Comparison of ENCODE assay signal across 20 cellular contexts in the genomic region with DNA sequence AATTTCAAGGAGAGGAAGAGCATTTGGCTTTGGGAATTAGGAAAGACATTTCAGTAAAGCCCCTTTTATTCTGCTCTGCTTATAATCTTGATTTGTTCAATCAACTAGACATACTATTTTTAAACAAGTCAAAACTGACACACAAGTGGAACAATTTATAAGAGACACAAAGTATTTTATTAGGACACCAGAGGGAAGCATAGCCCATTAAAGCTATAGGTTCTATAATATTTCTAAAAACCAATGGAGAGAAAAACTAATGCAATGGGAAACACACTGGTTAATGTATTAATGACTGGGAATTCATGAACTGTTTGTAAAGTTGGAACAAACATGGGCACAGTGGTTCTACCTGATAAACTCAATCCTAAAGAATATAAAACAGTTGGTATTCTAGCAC. TPM values are rescaled to one million over a fixed set of nuclear protein-coding genes. Genes with fewer than 3 reads are reported as not detected.
A peak's percentile ranks its signal among the peaks of the same experiment; 100 is the strongest.
DNase-seq lines count a peak whose midpoint lies in the region; ATAC-seq, FAIRE-seq and TF ChIP-seq lines count a peak whose summit lies in the region.
"Had no signal": no experiment of that assay in that cellular context is flagged by ENCODE, and none has a peak within 500 bp of the region (broad histone marks: within the 10 kb centered on the region; RNA-seq: fewer than 3 reads in every experiment).

No MANE protein-coding gene starts in this region.

- H3K9me2 ChIP-seq in OCI-LY7 (ENCODE audit: insufficient read depth, low read length) = no peaks in the 10 kb centered on the region

- no TSS peak for BruUV-seq in OCI-LY7 (replicated peaks; lab: Mats Ljungman, UMichigan)
- no TSS peak for BruUV-seq in endothelial cell of umbilical vein (replicated peaks; lab: Mats Ljungman, UMichigan)

- H3K9me3 ChIP-seq in OCI-LY7 (ENCODE audit: low read length) (no peaks in the 10 kb centered on the region), endothelial cell of umbilical vein (replicated peaks; ENCODE audit: control insufficient read depth, insufficient read depth, low read length) (no peaks in the 10 kb centered on the region)
- H3K9me3 ChIP-seq: BLaER1 treated with 17β-estradiol and CSF1 and Interleukin-3, amounts not matched to agents 10 nM and 100 nM; Peyer's patch had no signal

- intact Hi-C loops in OCI-LY7 (cut with micrococcal nuclease; ENCODE audit: unreplicated experiment) (loop anchor here (1.0 kb wide), 1 partner anchor 132 kb away; no protein-coding TSS in a partner anchor), endothelial cell of umbilical vein (cut with micrococcal nuclease) (loop anchor here (1.0 kb wide), 1 partner anchor 132 kb away; no protein-coding TSS in a partner anchor), lower leg skin (cut with DNase I; ENCODE audit: low total_unique reads) (no loop called here)

- H3K27ac ChIP-seq in C4-2B = no peak overlapping the region
- no peak overlapping the region for H3K27ac ChIP-seq in OCI-LY7 (ENCODE audit: low read depth, low read length, poor library complexity, severe bottlenecking)
- no peak overlapping the region for H3K27ac ChIP-seq in endothelial cell of umbilical vein (ENCODE audit: insufficient read depth, low read depth, low read length)
- H3K27ac ChIP-seq: BLaER1 treated with 17β-estradiol and CSF1 and Interleukin-3, amounts not matched to agents 10 nM and 100 nM; Peyer's patch; WERI-Rb-1 had no signal

- H3K79me2 ChIP-seq in OCI-LY7 (ENCODE audit: insufficient read depth, low read depth, low read length) (no peaks in the 10 kb centered on the region), endothelial cell of umbilical vein (ENCODE audit: control insufficient read depth, insufficient read depth, low read length) (no peaks in the 10 kb centered on the region)

- H3K4me1 ChIP-seq in OCI-LY7 (ENCODE audit: insufficient read depth, low read length, poor library complexity, severe bottlenecking) = peaks cover 4% of the 10 kb centered on the region
- peaks cover 25% of the 10 kb centered on the region for H3K4me1 ChIP-seq in endothelial cell of umbilical vein (ENCODE audit: control insufficient read depth, extremely low read depth, insufficient read depth, low read length)

- H3K4me3 ChIP-seq in OCI-LY7 (ENCODE audit: low read depth, low read length, poor library complexity, severe bottlenecking) (no peak overlapping the region), endothelial cell of umbilical vein (replicated peaks in 1 of 3; ENCODE audit: insufficient read depth in 1 of 3, low read depth in 1 of 3, low read length in 3 of 3) (no peak overlapping the region), lower leg skin (ENCODE audit: low read depth, poor library complexity, severe bottlenecking) (no peak overlapping the region)
- H3K4me3 ChIP-seq: BLaER1 treated with 17β-estradiol and CSF1 and Interleukin-3, amounts not matched to agents 10 nM and 100 nM; Peyer's patch had no signal

- H4K20me1 ChIP-seq in OCI-LY7 (ENCODE audit: insufficient read depth, low read length) (no peaks in the 10 kb centered on the region), endothelial cell of umbilical vein (replicated peaks; ENCODE audit: control insufficient read depth, extremely low read depth, insufficient read depth, low read length) (no peaks in the 10 kb centered on the region)
- H4K20me1 ChIP-seq: BLaER1 treated with 17β-estradiol and CSF1 and Interleukin-3, amounts not matched to agents 10 nM and 100 nM had no signal

- no peak for ATAC-seq in GM18517 (IDR thresholded peaks at IDR 0.05; ENCODE audit: unreplicated experiment)
- ATAC-seq: stimulated activated naive CD8-positive, alpha-beta T cell treated with anti-CD3 and anti-CD28 coated beads, Interleukin-15, Interleukin-2, amounts not matched to agents 100 U/mL and 50 U/mL, for 24 hours; T-cell had no signal

- dilution Hi-C loops in endothelial cell of umbilical vein (cut with MboI; ENCODE audit: extremely low pct_ligation_motif_present, low sequenced_read_pairs) = no loop called here

- no peak overlapping the region for H3K9ac ChIP-seq in endothelial cell of umbilical vein (replicated peaks; ENCODE audit: extremely low read depth, insufficient read depth, low read length)
- H3K9ac ChIP-seq: BLaER1 treated with 17β-estradiol and CSF1 and Interleukin-3, amounts not matched to agents 10 nM and 100 nM had no signal

- TF ChIP-seq POLR2A in endothelial cell of umbilical vein (IDR thresholded peaks at IDR 0.05; ENCODE audit: low read depth, low read length) (no peak), lower leg skin (IDR thresholded peaks at IDR 0.05) (no peak)

- CTCF ChIA-PET in OCI-LY7 (lab: Charles Lee; ENCODE audit: unreplicated experiment) = no interaction called here
- CTCF ChIA-PET in endothelial cell of umbilical vein (lab: Charles Lee) = interaction anchor here (1.0 to 9.2 kb wide), 9 partner anchors 14 to 130 kb away, joined by 3 to 181 read pairs (median 4); partner anchors contain the start of gene LIMA1

- H3K4me2 ChIP-seq in OCI-LY7 (ENCODE audit: low read length) (no peak overlapping the region), endothelial cell of umbilical vein (ENCODE audit: insufficient read depth, low read length) (no peak overlapping the region)

- FAIRE-seq in endothelial cell of umbilical vein (lab: Jason Lieb, UNC) = peak; percentile 59
- FAIRE-seq: GM19239 had no signal

- no peaks in the 10 kb centered on the region for H3K27me3 ChIP-seq in endothelial cell of umbilical vein (ENCODE audit: control insufficient read depth in 2 of 2, insufficient read depth in 2 of 2, low read length in 2 of 2)
- H3K27me3 ChIP-seq: BLaER1 treated with 17β-estradiol and CSF1 and Interleukin-3, amounts not matched to agents 10 nM and 100 nM; Peyer's patch had no signal

- POLR2A ChIA-PET in OCI-LY7 (lab: Charles Lee) = interaction anchor here (0.7 to 0.8 kb wide), 2 partner anchors 16 to 66 kb away, joined by 3 to 4 read pairs; partner anchors contain the start of gene CERS5
- POLR2A ChIA-PET in endothelial cell of umbilical vein (lab: Charles Lee) = no interaction called here

- no peak overlapping the region for H2AFZ ChIP-seq in OCI-LY7 (ENCODE audit: low read length)
- no peak overlapping the region for H2AFZ ChIP-seq in endothelial cell of umbilical vein (ENCODE audit: low read depth, low read length)

- H3K9me1 ChIP-seq in endothelial cell of umbilical vein (replicated peaks; ENCODE audit: control insufficient read depth, extremely low read depth, insufficient read depth, low read length) = no peaks in the 10 kb centered on the region

- TF ChIP-seq CTCF in C4-2B (conservative IDR thresholded peaks at IDR 0.05) = peak; percentile 30
- peak; percentile 49 for TF ChIP-seq CTCF in OCI-LY7 (conservative IDR thresholded peaks at IDR 0.05; ENCODE audit: low read length)
- TF ChIP-seq CTCF in endothelial cell of umbilical vein (IDR thresholded peaks at IDR 0.05; ENCODE audit: extremely low read depth in 1 of 2, insufficient read depth in 1 of 2, low read depth in 1 of 2, low read length in 2 of 2) = no peak
- TF ChIP-seq CTCF in lower leg skin (IDR thresholded peaks at IDR 0.05) = no peak

- DNase-seq in DMS53 (lab: John Stamatoyannopoulos, UW) (peak; percentile 21), DMS53 treated with DMSO at 0.1 percent for 48 hours (lab: John Stamatoyannopoulos, UW; ENCODE audit: unreplicated experiment) (no peak), OCI-LY7 (ENCODE audit: low spot score) (no peak), endothelial cell of umbilical vein (ENCODE audit: low read depth, low spot score) (peak; percentile 29), lower leg skin (ENCODE audit: low spot score in 2 of 2) (no peak), H4 (ENCODE audit: low spot score) (no peak)
- DNase-seq: activated CD4-positive, alpha-beta memory T cell treated with anti-CD3 and anti-CD28 coated beads for 36 hours; amniotic stem cell; effector memory CD4-positive, alpha-beta T cell; NCI-H526; nephron progenitor cell; Peyer's patch; stimulated activated CD4-positive, alpha-beta T cell treated with anti-CD3 and anti-CD28 coated beads, Interleukin-15, amount 100 ng/mL, for 24 hours; stimulated activated naive CD8-positive, alpha-beta T cell treated with anti-CD3 and anti-CD28 coated beads, Interleukin-15, Interleukin-2, amounts not matched to agents 100 U/mL and 50 U/mL, for 24 hours; T-cell; WERI-Rb-1 had no signal

- peaks cover 30% of the 10 kb centered on the region for H3K36me3 ChIP-seq in OCI-LY7 (ENCODE audit: insufficient read depth, low read length)
- H3K36me3 ChIP-seq in endothelial cell of umbilical vein (ENCODE audit: control insufficient read depth in 2 of 2, extremely low read depth in 1 of 2, insufficient read depth in 2 of 2, low read length in 2 of 2) = peaks cover 7 to 9% of the 10 kb centered on the region in 2 experiments

TF ChIP-seq in endothelial cell of umbilical vein, 7 proteins besides CTCF, POLR2A, EP300 and RAD21:
- no peak for TF ChIP-seq JUN (IDR thresholded peaks at IDR 0.05; ENCODE audit: borderline replicate concordance, insufficient read depth, insufficient read length, low read depth)
- TF ChIP-seq EZH2 (IDR thresholded peaks at IDR 0.05; ENCODE audit: borderline replicate concordance, low read depth, low read length, severe bottlenecking) = no peak
- TF ChIP-seq, protein P1, sequence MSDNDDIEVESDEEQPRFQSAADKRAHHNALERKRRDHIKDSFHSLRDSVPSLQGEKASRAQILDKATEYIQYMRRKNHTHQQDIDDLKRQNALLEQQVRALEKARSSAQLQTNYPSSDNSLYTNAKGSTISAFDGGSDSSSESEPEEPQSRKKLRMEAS (IDR thresholded peaks at IDR 0.05; ENCODE audit: insufficient read depth, insufficient read length) = no peak
- TF ChIP-seq MYC (IDR thresholded peaks at IDR 0.05; ENCODE audit: low read depth, low read length) = no peak
- TF ChIP-seq POLR2AphosphoS5 (IDR thresholded peaks at IDR 0.05; ENCODE audit: insufficient read depth, low read depth, low read length) = no peak
- no peak for TF ChIP-seq GATA2 (IDR thresholded peaks at IDR 0.05; ENCODE audit: insufficient read depth, insufficient read length, low read depth, low read length)
- no peak for TF ChIP-seq FOS (IDR thresholded peaks at IDR 0.05; ENCODE audit: borderline replicate concordance, insufficient read depth, low read length)

RNA-seq across cellular contexts. Expression of gene CERS5, which starts 15.3 kb away (rescaled TPM):
- 27.6 and 28.6 TPM in 2 replicates for total RNA-seq in OCI-LY7 (2014; rRNA removed; shearing (Covaris generic))
- total RNA-seq in OCI-LY7 (2022) (36.9 and 42.3 TPM in 2 replicates), endothelial cell of umbilical vein (60.4 and 66.4 TPM in 2 replicates), lower leg skin (10 to 100 TPM; 31.8 to 34.5 (median 32.5) TPM)
- polyA plus RNA-seq in endothelial cell of umbilical vein = 108 and 118 TPM in 2 replicates
- 56.7 and 64.6 TPM in 2 replicates for polyA plus RNA-seq in endothelial cell of umbilical vein (2011; cell fraction: cytosol; rRNA removed)
- 123 and 124 TPM in 2 replicates for polyA plus RNA-seq in endothelial cell of umbilical vein (2011; cell fraction: nucleus; rRNA removed)
- polyA plus RNA-seq in endothelial cell of umbilical vein (2012) = 44.3 and 44.7 TPM in 2 replicates
- 142 and 152 TPM in 2 replicates for polyA minus RNA-seq in endothelial cell of umbilical vein
- 22.2 TPM for polyA minus RNA-seq in endothelial cell of umbilical vein (2011; cell fraction: cytosol; rRNA and poly(A)+ RNA removed)
- polyA minus RNA-seq in endothelial cell of umbilical vein (2011; cell fraction: nucleus; rRNA and poly(A)+ RNA removed) = 60.6 and 113 TPM in 2 replicates
- total RNA-seq in H4 (2014; rRNA removed; shearing (Covaris generic)) = 11.7 and 15.8 TPM in 2 replicates

Comparison
In these comparisons a context has a peak if more than half of its experiments do, and no peak if none do; other contexts are left out.
1. DNase-seq: peak in DMS53 (single experiment) and endothelial cell of umbilical vein (single experiment); none in DMS53 treated with DMSO at 0.1 percent for 48 hours (single experiment), OCI-LY7 (single experiment), lower leg skin (0 of 2) and H4 (single experiment).
2. CTCF ChIP-seq: peak in C4-2B (single experiment) and OCI-LY7 (single experiment); none in endothelial cell of umbilical vein (0 of 2) and lower leg skin (0 of 3).